ENCODE assay signal across 26 cellular contexts in the genomic region with DNA sequence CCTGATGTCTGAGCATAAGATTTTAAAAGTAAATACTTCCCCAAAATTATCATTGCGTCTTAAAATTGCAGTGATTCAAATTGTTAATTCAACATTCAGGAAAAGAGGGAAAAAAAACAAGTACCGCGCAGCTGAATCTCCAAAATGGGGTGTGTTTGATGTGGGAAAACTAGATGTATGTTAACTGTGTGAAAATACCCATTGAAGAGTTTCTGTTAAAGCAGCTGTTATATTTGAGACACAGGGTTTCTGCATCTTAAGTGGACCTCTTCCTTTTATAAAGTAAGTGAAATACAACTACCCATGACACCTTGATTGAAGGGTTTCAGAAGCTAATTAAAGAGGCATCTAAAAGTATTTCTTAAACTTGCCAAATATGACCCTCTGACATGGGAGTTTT.
"Had no signal": no experiment of that assay in that cellular context is flagged by ENCODE, and none has a peak within 500 bp of the region (broad histone marks: within the 10 kb centered on the region; RNA-seq: fewer than 3 reads in every experiment).

No MANE protein-coding gene starts in this region.

- H3K4me1 ChIP-seq: stomach, suprapubic skin, testis, thyroid gland, tibial artery, tibial nerve, transverse colon, upper lobe of left lung, upper lobe of right lung, uterus, vagina had no signal

- H3K9me3 ChIP-seq: suprapubic skin, testis, thoracic aorta, thyroid gland, tibial artery, tibial nerve, transverse colon, upper lobe of left lung, upper lobe of right lung, uterus, vagina had no signal

- DNase-seq: stimulated activated CD4-positive, alpha-beta T cell treated with anti-CD3 and anti-CD28 coated beads, Interleukin-2, amount 100 ng/mL, for 48 hours; stimulated activated CD4-positive, alpha-beta T cell treated with anti-CD3 and anti-CD28 coated beads, Interleukin-4, amount 100 ng/mL, for 1 hour; stimulated activated CD4-positive, alpha-beta T cell treated with anti-CD3 and anti-CD28 coated beads, Interleukin-4, amount 100 ng/mL, for 24 hours; stimulated activated CD4-positive, alpha-beta T cell treated with anti-CD3 and anti-CD28 coated beads, Interleukin-4, amount 100 ng/mL, for 4 hours; stimulated activated CD8-positive, alpha-beta memory T cell treated with anti-CD3 and anti-CD28 coated beads, Interleukin-4, amount 100 ng/mL, for 48 hours; stimulated activated naive B cell treated with anti-CD40 and anti-IgM and Interleukin-4, amounts not matched to agents 10 μg/mL and 1 μg/mL and 100 μg/mL, for 72 hours; stimulated activated naive CD4-positive, alpha-beta T cell; stimulated activated naive CD4-positive, alpha-beta T cell treated with Interleukin-2 at 50 U/mL for 16 hours; stimulated activated naive CD8-positive, alpha-beta T cell treated with anti-CD3 and anti-CD28 coated beads, Interleukin-15, amount 100 ng/mL, for 72 hours; stimulated activated naive CD8-positive, alpha-beta T cell treated with anti-CD3 and anti-CD28 coated beads, Interleukin-15, Interleukin-2, amounts not matched to agents 100 U/mL and 50 U/mL, for 24 hours; stomach; substantia nigra; testis; thyroid gland; tibial artery; transverse colon; trophoblast cell; upper lobe of left lung; upper lobe of right lung; uterus had no signal

- H3K27me3 ChIP-seq: stomach, suprapubic skin, testis, thyroid gland, tibial artery, tibial nerve, transverse colon, upper lobe of left lung, upper lobe of right lung, uterus, vagina had no signal

- H3K4me3 ChIP-seq: stomach, suprapubic skin, testis, thoracic aorta, thyroid gland, tibial artery, tibial nerve, transverse colon, upper lobe of left lung, upper lobe of right lung, uterus, vagina had no signal

- H3K27ac ChIP-seq: stomach, suprapubic skin, testis, thoracic aorta, thyroid gland, tibial artery, tibial nerve, transverse colon, upper lobe of left lung, upper lobe of right lung, uterus, vagina had no signal

- ATAC-seq: stimulated activated effector memory CD8-positive, alpha-beta T cell treated with anti-CD3 and anti-CD28 coated beads, Interleukin-12 subunit alpha, Interleukin-12 subunit beta, amount 100 ng/mL, for 72 hours; stimulated activated memory B cell treated with anti-CD40 and anti-IgM and Interleukin-4, amounts not matched to agents 10 μg/mL and 1 μg/mL and 100 μg/mL, for 72 hours; stimulated activated naive B cell treated with anti-CD40 and anti-IgM and Interleukin-4, amounts not matched to agents 10 μg/mL and 1 μg/mL and 100 μg/mL, for 72 hours; stimulated activated naive CD8-positive, alpha-beta T cell treated with anti-CD3 and anti-CD28 coated beads, Interleukin-15, amount 100 ng/mL, for 72 hours; stimulated activated naive CD8-positive, alpha-beta T cell treated with anti-CD3 and anti-CD28 coated beads, Interleukin-15, Interleukin-2, amounts not matched to agents 100 U/mL and 50 U/mL, for 24 hours; upper lobe of right lung had no signal

- H3K36me3 ChIP-seq: stomach, suprapubic skin, thoracic aorta, thyroid gland, tibial artery, tibial nerve, transverse colon, upper lobe of left lung, upper lobe of right lung, uterus, vagina had no signal
